Comparison of ENCODE assay signal across 1 cellular context in the genomic region with DNA sequence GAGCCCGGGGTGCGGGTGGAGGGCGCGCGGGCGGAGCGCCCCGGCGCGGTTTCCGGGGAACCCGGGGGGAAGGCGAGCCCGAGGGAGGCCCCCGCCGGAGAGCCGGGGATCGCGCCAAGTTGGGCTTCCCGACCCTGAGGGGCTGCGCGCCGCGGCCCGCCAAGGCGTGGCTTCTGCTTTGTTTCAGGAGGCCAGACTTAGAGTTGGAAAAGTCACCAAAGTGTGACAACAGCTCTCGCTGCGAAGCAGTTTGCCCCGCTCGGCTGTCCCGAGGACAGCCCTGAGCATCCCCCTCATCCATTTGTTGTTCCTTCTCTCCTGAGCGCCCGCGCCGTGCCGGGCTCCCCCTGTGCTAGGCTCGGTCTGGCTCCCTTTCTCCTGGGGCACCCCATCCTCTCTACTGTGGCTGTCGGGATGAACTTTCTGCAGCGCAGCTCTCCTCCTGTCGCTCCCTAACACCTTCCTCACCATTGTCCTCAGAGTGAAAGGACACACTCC.
TF ChIP-seq lines count a peak whose summit lies in the region.

No MANE protein-coding gene starts in this region.

TF ChIP-seq in IMR-90, 13 proteins besides CTCF, POLR2A, EP300 and RAD21:
- no peak for TF ChIP-seq NFE2L2 (IDR thresholded peaks at IDR 0.05; ENCODE audit: low read depth, low read length)
- no peak for TF ChIP-seq MXI1 (IDR thresholded peaks at IDR 0.05; ENCODE audit: borderline replicate concordance, low read depth, low read length)
- no peak for TF ChIP-seq RFX5 (IDR thresholded peaks at IDR 0.05; ENCODE audit: low read depth, low read length)
- TF ChIP-seq CHD1 (IDR thresholded peaks at IDR 0.05; ENCODE audit: low read depth, low read length), result no peak
- no peak for TF ChIP-seq RCOR1 (IDR thresholded peaks at IDR 0.05; ENCODE audit: insufficient replicate concordance, low read length)
- no peak for TF ChIP-seq MAZ (IDR thresholded peaks at IDR 0.05; ENCODE audit: borderline replicate concordance, low read depth, low read length)
- no peak for TF ChIP-seq MAFK (IDR thresholded peaks at IDR 0.05; ENCODE audit: low read depth, low read length)
- TF ChIP-seq FOS (IDR thresholded peaks at IDR 0.05; ENCODE audit: low read depth, low read length), result no peak
- TF ChIP-seq CEBPB (IDR thresholded peaks at IDR 0.05; ENCODE audit: low read depth, low read length), result no peak
TF ChIP-seq in IMR-90: peak in this region for 0.
